Comparison of ENCODE assay signal across 19 cellular contexts in the genomic region with DNA sequence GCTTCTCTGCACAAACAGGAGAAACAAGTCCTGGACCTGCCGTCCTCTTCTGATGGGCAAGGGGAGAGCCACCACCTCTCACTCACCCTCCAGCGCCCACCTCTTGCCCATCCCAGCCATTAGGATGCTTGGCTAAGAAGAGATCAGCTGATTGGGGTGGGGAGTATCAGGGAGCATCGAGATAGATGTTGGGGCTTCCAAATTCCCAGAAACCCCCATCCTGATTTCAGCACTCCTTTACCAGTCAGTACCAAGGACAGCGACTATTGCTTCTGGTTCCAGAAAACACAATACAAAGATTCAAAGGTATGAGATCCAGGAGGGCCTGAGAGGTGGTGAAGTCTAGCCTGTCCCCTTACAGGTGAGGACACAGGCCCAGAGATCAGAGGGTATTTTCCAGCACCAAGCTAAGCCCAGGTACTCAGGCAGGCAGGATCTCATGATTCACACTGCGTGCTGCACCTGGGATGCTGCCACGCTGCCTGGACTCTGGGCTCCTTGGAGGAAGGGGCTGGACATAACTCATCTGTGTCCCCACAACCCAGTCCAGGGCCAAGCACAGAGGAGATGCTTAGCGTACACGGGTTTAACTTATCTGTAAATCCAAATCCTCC.
DNase-seq lines count a peak whose midpoint lies in the region; ATAC-seq and TF ChIP-seq lines count a peak whose summit lies in the region.
"Had no signal": no experiment of that assay in that cellular context is flagged by ENCODE, and none has a peak within 500 bp of the region (broad histone marks: within the 10 kb centered on the region; RNA-seq: fewer than 3 reads in every experiment).

No MANE protein-coding gene starts in this region.

- H3K27ac Mint-ChIP-seq in nephron progenitor cell (no peak overlapping the region), glutamatergic neuron (ENCODE audit: unreplicated experiment) (no peak overlapping the region)
- no peak overlapping the region for H3K27ac Mint-ChIP-seq in CD4-positive, alpha-beta T cell
- no peak overlapping the region for H3K27ac Mint-ChIP-seq in activated CD4-positive, alpha-beta T cell treated with anti-CD3 and anti-CD28 coated beads, Interleukin-2, amount 10 ng/mL, durations not matched to agents 7 days and 5 days
- H3K27ac Mint-ChIP-seq: activated CD8-positive, alpha-beta T cell treated with anti-CD3 and anti-CD28 coated beads, Interleukin-2, amount 10 ng/mL, durations not matched to agents 7 days and 5 days; naive thymus-derived CD4-positive, alpha-beta T cell; stimulated activated naive CD8-positive, alpha-beta T cell treated with anti-CD3 and anti-CD28 coated beads, Interleukin-15, Interleukin-2, amounts not matched to agents 100 ng/mL and 50 ng/mL, for 24 hours had no signal

- intact Hi-C loops in CD4-positive, alpha-beta T cell (cut with DNase I, micrococcal nuclease) = no loop called here

- no peak overlapping the region for H3K4me3 ChIP-seq in cardiac fibroblast (replicated peaks in 1 of 2; ENCODE audit: low read depth in 2 of 2, low read length in 2 of 2)

- H3K4me1 Mint-ChIP-seq in nephron progenitor cell (peaks cover 16% of the 10 kb centered on the region), glutamatergic neuron (ENCODE audit: low read depth, unreplicated experiment) (peaks cover 11% of the 10 kb centered on the region)
- no peaks in the 10 kb centered on the region for H3K4me1 Mint-ChIP-seq in CD4-positive, alpha-beta T cell (ENCODE audit: low read depth)
- H3K4me1 Mint-ChIP-seq in activated CD4-positive, alpha-beta T cell treated with anti-CD3 and anti-CD28 coated beads, Interleukin-2, amount 10 ng/mL, durations not matched to agents 7 days and 5 days = no peaks in the 10 kb centered on the region
- H3K4me1 Mint-ChIP-seq: naive thymus-derived CD4-positive, alpha-beta T cell had no signal

- DNase-seq in GM13976 (ENCODE audit: low spot score) (peak; percentile 16), M059J (ENCODE audit: low read depth) (peak; percentile 1), cardiac fibroblast (ENCODE audit: low read depth in 2 of 2) (peak; percentile 1 to 5), nephron progenitor cell (peak; percentile 44), glutamatergic neuron (no peak), NCI-H1105 treated with DMSO at 0.1 percent for 48 hours (lab: John Stamatoyannopoulos, UW) (no peak)
- DNase-seq in CD4-positive, alpha-beta T cell = no peak
- DNase-seq in activated CD4-positive, alpha-beta T cell treated with anti-CD3 and anti-CD28 coated beads, Interleukin-2, amount 10 ng/mL, durations not matched to agents 7 days and 5 days = no peak
- DNase-seq: activated CD8-positive, alpha-beta T cell treated with anti-CD3 and anti-CD28 coated beads, Interleukin-2, amount 10 ng/mL, durations not matched to agents 7 days and 5 days; activated effector memory CD4-positive, alpha-beta T cell treated with anti-CD3 and anti-CD28 coated beads, Interleukin-2, amount 50 U/mL, for 16 hours; effector memory CD4-positive, alpha-beta T cell; HCEC 1CT; left cardiac atrium; naive thymus-derived CD4-positive, alpha-beta T cell; NCI-H1694; NCI-H524 treated with DMSO at 0.1 percent for 48 hours; right cardiac atrium had no signal

- CTCF ChIA-PET in CD4-positive, alpha-beta T cell (lab: Charles Lee) = no interaction called here
- CTCF ChIA-PET in activated CD4-positive, alpha-beta T cell treated with anti-CD3 and anti-CD28 coated beads, Interleukin-2, amount 10 ng/mL, durations not matched to agents 7 days and 5 days (lab: Charles Lee) = no interaction called here

- H3K36me3 Mint-ChIP-seq in nephron progenitor cell (ENCODE audit: low read depth) (no peaks in the 10 kb centered on the region), glutamatergic neuron (ENCODE audit: unreplicated experiment) (no peaks in the 10 kb centered on the region)
- H3K36me3 Mint-ChIP-seq in CD4-positive, alpha-beta T cell (ENCODE audit: low read depth) = no peaks in the 10 kb centered on the region
- H3K36me3 Mint-ChIP-seq in activated CD4-positive, alpha-beta T cell treated with anti-CD3 and anti-CD28 coated beads, Interleukin-2, amount 10 ng/mL, durations not matched to agents 7 days and 5 days (ENCODE audit: low read depth) = no peaks in the 10 kb centered on the region
- H3K36me3 Mint-ChIP-seq: naive thymus-derived CD4-positive, alpha-beta T cell had no signal

- TF ChIP-seq CTCF in GM13976 (IDR thresholded peaks at IDR 0.05; ENCODE audit: borderline replicate concordance, control extremely low read depth, extremely low read depth, insufficient read depth, missing control alignments) (no peak), cardiac fibroblast (IDR thresholded peaks at IDR 0.05; ENCODE audit: low read depth, low read length) (no peak), nephron progenitor cell (IDR thresholded peaks at IDR 0.05) (no peak), glutamatergic neuron (IDR thresholded peaks at IDR 0.05; ENCODE audit: partially characterized antibody, unreplicated experiment) (no peak)
- TF ChIP-seq CTCF in CD4-positive, alpha-beta T cell (IDR thresholded peaks at IDR 0.05) = no peak

- no peak overlapping the region for H3K27ac ChIP-seq in CD4-positive, alpha-beta T cell (ENCODE audit: low read depth, low read length)
- H3K27ac ChIP-seq: C4-2B had no signal

- POLR2A ChIA-PET in CD4-positive, alpha-beta T cell (lab: Charles Lee) = no interaction called here
- POLR2A ChIA-PET in activated CD4-positive, alpha-beta T cell treated with anti-CD3 and anti-CD28 coated beads, Interleukin-2, amount 10 ng/mL, durations not matched to agents 7 days and 5 days (lab: Charles Lee) = no interaction called here

- no peak overlapping the region for H3K4me3 Mint-ChIP-seq in nephron progenitor cell
- no peak overlapping the region for H3K4me3 Mint-ChIP-seq in glutamatergic neuron (ENCODE audit: unreplicated experiment)
- no peak overlapping the region for H3K4me3 Mint-ChIP-seq in CD4-positive, alpha-beta T cell
- no peak overlapping the region for H3K4me3 Mint-ChIP-seq in activated CD4-positive, alpha-beta T cell treated with anti-CD3 and anti-CD28 coated beads, Interleukin-2, amount 10 ng/mL, durations not matched to agents 7 days and 5 days
- H3K4me3 Mint-ChIP-seq: activated CD8-positive, alpha-beta T cell treated with anti-CD3 and anti-CD28 coated beads, Interleukin-2, amount 10 ng/mL, durations not matched to agents 7 days and 5 days; naive thymus-derived CD4-positive, alpha-beta T cell; stimulated activated naive CD8-positive, alpha-beta T cell treated with anti-CD3 and anti-CD28 coated beads, Interleukin-15, Interleukin-2, amounts not matched to agents 100 ng/mL and 50 ng/mL, for 24 hours had no signal

- no peaks in the 10 kb centered on the region for H3K9me3 ChIP-seq in CD4-positive, alpha-beta T cell (ENCODE audit: control insufficient read depth, low read length)

- H3K27me3 Mint-ChIP-seq in nephron progenitor cell (ENCODE audit: low read depth, poor library complexity) (peaks cover 6% of the 10 kb centered on the region), glutamatergic neuron (ENCODE audit: unreplicated experiment) (no peaks in the 10 kb centered on the region)
- H3K27me3 Mint-ChIP-seq in CD4-positive, alpha-beta T cell = peaks cover 64% of the 10 kb centered on the region
- peaks cover 6% of the 10 kb centered on the region for H3K27me3 Mint-ChIP-seq in activated CD4-positive, alpha-beta T cell treated with anti-CD3 and anti-CD28 coated beads, Interleukin-2, amount 10 ng/mL, durations not matched to agents 7 days and 5 days

- in situ Hi-C loops in GM13976 (cut with MboI; ENCODE audit: low sequenced_read_pairs, unreplicated experiment) = no loop called here

- ATAC-seq in CD4-positive, alpha-beta T cell (ENCODE audit: poor library complexity) = no peak
- ATAC-seq: activated CD8-positive, alpha-beta T cell treated with anti-CD3 and anti-CD28 coated beads, Interleukin-2, amount 10 ng/mL, durations not matched to agents 7 days and 5 days; left cardiac atrium; naive thymus-derived CD4-positive, alpha-beta T cell; right cardiac atrium had no signal

- H3K9me3 Mint-ChIP-seq in nephron progenitor cell = no peaks in the 10 kb centered on the region
- peaks cover 5% of the 10 kb centered on the region for H3K9me3 Mint-ChIP-seq in glutamatergic neuron (ENCODE audit: unreplicated experiment)
- no peaks in the 10 kb centered on the region for H3K9me3 Mint-ChIP-seq in CD4-positive, alpha-beta T cell
- H3K9me3 Mint-ChIP-seq in activated CD4-positive, alpha-beta T cell treated with anti-CD3 and anti-CD28 coated beads, Interleukin-2, amount 10 ng/mL, durations not matched to agents 7 days and 5 days = no peaks in the 10 kb centered on the region
- H3K9me3 Mint-ChIP-seq: stimulated activated naive CD8-positive, alpha-beta T cell treated with anti-CD3 and anti-CD28 coated beads, Interleukin-15, Interleukin-2, amounts not matched to agents 100 ng/mL and 50 ng/mL, for 24 hours had no signal

- H3K27me3 ChIP-seq in CD4-positive, alpha-beta T cell (ENCODE audit: control insufficient read depth, insufficient read depth, low read length) = peaks cover 4% of the 10 kb centered on the region

Comparison
In these comparisons a context has a peak if more than half of its experiments do, and no peak if none do; other contexts are left out.
1. DNase-seq: peak in GM13976 (single experiment), M059J (single experiment), cardiac fibroblast (2 of 2) and nephron progenitor cell (single experiment); none in glutamatergic neuron (single experiment), CD4-positive, alpha-beta T cell (0 of 10), NCI-H1105 treated with DMSO at 0.1 percent for 48 hours (single experiment) and activated CD4-positive, alpha-beta T cell treated with anti-CD3 and anti-CD28 coated beads, Interleukin-2, amount 10 ng/mL, durations not matched to agents 7 days and 5 days (single experiment).